ENCODE assay signal across 26 cellular contexts in genomic region chr17:75414488-75414887, GRCh38. TPM values are rescaled to one million over a fixed set of nuclear protein-coding genes. Genes with fewer than 3 reads are reported as not detected.
A peak's percentile ranks its signal among the peaks of the same experiment; 100 is the strongest.
DNase-seq lines count a peak whose midpoint lies in the region; ATAC-seq and TF ChIP-seq lines count a peak whose summit lies in the region.
"Had no signal": no experiment of that assay in that cellular context is flagged by ENCODE, and none has a peak within 500 bp of the region (broad histone marks: within the 10 kb centered on the region; RNA-seq: fewer than 3 reads in every experiment).

No MANE protein-coding gene starts in this region.

- intact Hi-C loops in dendritic cell treated with granulocyte-macrophage colony-stimulating factor and Interleukin-4, amounts not matched to agents 40 ng/mL and 50 ng/mL, for 4 days (cut with micrococcal nuclease) = loop anchor here (5.0 kb wide), 1 partner anchor 142 kb away; the partner anchor contains the start of gene MIF4GD
- intact Hi-C loops in left lung (cut with DNase I) = no loop called here

- H3K4me1 ChIP-seq in left lung = peaks cover 0 to 10% of the 10 kb centered on the region in 2 donors
- H3K4me1 ChIP-seq: BE2C had no signal

- peaks cover 27% of the 10 kb centered on the region for H3K4me1 Mint-ChIP-seq in activated T-cell treated with anti-CD3 and anti-CD28 coated beads, Interleukin-2, amount 50 U/mL, for 72 hours (ENCODE audit: low read depth)
- peaks cover 15% of the 10 kb centered on the region for H3K4me1 Mint-ChIP-seq in activated T-cell treated with anti-CD3 and anti-CD28 coated beads, Interleukin-2, amount 50 U/mL, for 4 hours (ENCODE audit: low read depth)
- H3K4me1 Mint-ChIP-seq in activated T-helper 17 cell treated with anti-CD3 and anti-CD28 coated beads, Interleukin-2, amount 50 U/mL, for 72 hours = peaks cover 9% of the 10 kb centered on the region
- peaks cover 64% of the 10 kb centered on the region for H3K4me1 Mint-ChIP-seq in dendritic cell treated with granulocyte-macrophage colony-stimulating factor and Interleukin-4, amounts not matched to agents 40 ng/mL and 50 ng/mL, for 4 days (ENCODE audit: low read depth)
- peaks cover 40% of the 10 kb centered on the region for H3K4me1 Mint-ChIP-seq in stimulated activated memory B cell treated with anti-CD40 and anti-IgM and Interleukin-4, amounts not matched to agents 10 μg/mL and 1 μg/mL and 100 μg/mL, for 72 hours
- peaks cover 21 to 27% of the 10 kb centered on the region in 2 donors for H3K4me1 Mint-ChIP-seq in immature natural killer cell

- no peaks in the 10 kb centered on the region for H3K27me3 ChIP-seq in left lung
- H3K27me3 ChIP-seq: BLaER1 had no signal

- H3K36me3 ChIP-seq in left lung = no peaks in the 10 kb centered on the region
- H3K36me3 ChIP-seq: BE2C, BLaER1 had no signal

- H3K27me3 Mint-ChIP-seq in activated T-cell treated with anti-CD3 and anti-CD28 coated beads, Interleukin-2, amount 50 U/mL, for 72 hours (ENCODE audit: low read depth) = peaks cover 12% of the 10 kb centered on the region
- H3K27me3 Mint-ChIP-seq in activated T-cell treated with anti-CD3 and anti-CD28 coated beads, Interleukin-2, amount 50 U/mL, for 4 hours (ENCODE audit: low read depth) = peaks cover 7% of the 10 kb centered on the region
- H3K27me3 Mint-ChIP-seq in activated T-helper 17 cell treated with anti-CD3 and anti-CD28 coated beads, Interleukin-2, amount 50 U/mL, for 72 hours = peaks cover 9% of the 10 kb centered on the region
- no peaks in the 10 kb centered on the region for H3K27me3 Mint-ChIP-seq in dendritic cell treated with granulocyte-macrophage colony-stimulating factor and Interleukin-4, amounts not matched to agents 40 ng/mL and 50 ng/mL, for 4 days
- H3K27me3 Mint-ChIP-seq in stimulated activated memory B cell treated with anti-CD40 and anti-IgM and Interleukin-4, amounts not matched to agents 10 μg/mL and 1 μg/mL and 100 μg/mL, for 72 hours = peaks cover 24% of the 10 kb centered on the region
- peaks cover 4 to 8% (median 8%) of the 10 kb centered on the region in 3 donors for H3K27me3 Mint-ChIP-seq in immature natural killer cell (ENCODE audit: low read depth in 3 of 3)

- H3K4me3 Mint-ChIP-seq in activated T-cell treated with anti-CD3 and anti-CD28 coated beads, Interleukin-2, amount 50 U/mL, for 72 hours = no peak overlapping the region
- H3K4me3 Mint-ChIP-seq in activated T-cell treated with anti-CD3 and anti-CD28 coated beads, Interleukin-2, amount 50 U/mL, for 4 hours = no peak overlapping the region
- no peak overlapping the region for H3K4me3 Mint-ChIP-seq in activated T-helper 17 cell treated with anti-CD3 and anti-CD28 coated beads, Interleukin-2, amount 50 U/mL, for 72 hours
- no peak overlapping the region for H3K4me3 Mint-ChIP-seq in dendritic cell treated with granulocyte-macrophage colony-stimulating factor and Interleukin-4, amounts not matched to agents 40 ng/mL and 50 ng/mL, for 4 days
- H3K4me3 Mint-ChIP-seq in stimulated activated memory B cell treated with anti-CD40 and anti-IgM and Interleukin-4, amounts not matched to agents 10 μg/mL and 1 μg/mL and 100 μg/mL, for 72 hours = no peak overlapping the region
- no peak overlapping the region for H3K4me3 Mint-ChIP-seq in immature natural killer cell
- H3K4me3 Mint-ChIP-seq: CD14-positive monocyte; CD4-positive, CD25-positive, alpha-beta regulatory T cell; CD8-positive, alpha-beta memory T cell had no signal

- H3K27ac Mint-ChIP-seq in activated T-cell treated with anti-CD3 and anti-CD28 coated beads, Interleukin-2, amount 50 U/mL, for 72 hours = peak overlapping the region; percentile 64
- H3K27ac Mint-ChIP-seq in activated T-helper 17 cell treated with anti-CD3 and anti-CD28 coated beads, Interleukin-2, amount 50 U/mL, for 72 hours = peak overlapping the region; percentile 56
- H3K27ac Mint-ChIP-seq in dendritic cell treated with granulocyte-macrophage colony-stimulating factor and Interleukin-4, amounts not matched to agents 40 ng/mL and 50 ng/mL, for 4 days = peak overlapping the region; percentile 59
- H3K27ac Mint-ChIP-seq in stimulated activated memory B cell treated with anti-CD40 and anti-IgM and Interleukin-4, amounts not matched to agents 10 μg/mL and 1 μg/mL and 100 μg/mL, for 72 hours = peak overlapping the region; percentile 60
- H3K27ac Mint-ChIP-seq in immature natural killer cell = no peak overlapping the region
- H3K27ac Mint-ChIP-seq: CD4-positive, CD25-positive, alpha-beta regulatory T cell had no signal

- no peaks in the 10 kb centered on the region for H3K9me3 ChIP-seq in left lung
- H3K9me3 ChIP-seq: BE2C, BLaER1 had no signal

- no peak overlapping the region for H3K4me3 ChIP-seq in left lung
- H3K4me3 ChIP-seq: BLaER1, GM12878 had no signal

- H3K9me3 Mint-ChIP-seq in activated T-cell treated with anti-CD3 and anti-CD28 coated beads, Interleukin-2, amount 50 U/mL, for 72 hours = no peaks in the 10 kb centered on the region
- no peaks in the 10 kb centered on the region for H3K9me3 Mint-ChIP-seq in activated T-cell treated with anti-CD3 and anti-CD28 coated beads, Interleukin-2, amount 50 U/mL, for 4 hours
- no peaks in the 10 kb centered on the region for H3K9me3 Mint-ChIP-seq in activated T-helper 17 cell treated with anti-CD3 and anti-CD28 coated beads, Interleukin-2, amount 50 U/mL, for 72 hours
- no peaks in the 10 kb centered on the region for H3K9me3 Mint-ChIP-seq in dendritic cell treated with granulocyte-macrophage colony-stimulating factor and Interleukin-4, amounts not matched to agents 40 ng/mL and 50 ng/mL, for 4 days
- H3K9me3 Mint-ChIP-seq in stimulated activated memory B cell treated with anti-CD40 and anti-IgM and Interleukin-4, amounts not matched to agents 10 μg/mL and 1 μg/mL and 100 μg/mL, for 72 hours = no peaks in the 10 kb centered on the region
- no peaks in the 10 kb centered on the region for H3K9me3 Mint-ChIP-seq in immature natural killer cell
- H3K9me3 Mint-ChIP-seq: CD14-positive monocyte; CD4-positive, CD25-positive, alpha-beta regulatory T cell; CD8-positive, alpha-beta memory T cell had no signal

- no peak for ATAC-seq in activated T-cell treated with anti-CD3 and anti-CD28 coated beads, Interleukin-2, amount 50 U/mL, for 72 hours (replicated peaks in 1 of 2)
- no peak for ATAC-seq in activated T-cell treated with anti-CD3 and anti-CD28 coated beads, Interleukin-2, amount 50 U/mL, for 4 hours
- ATAC-seq in activated T-helper 17 cell treated with anti-CD3 and anti-CD28 coated beads, Interleukin-2, amount 50 U/mL, for 72 hours (replicated peaks) = no peak
- ATAC-seq in stimulated activated memory B cell treated with anti-CD40 and anti-IgM and Interleukin-4, amounts not matched to agents 10 μg/mL and 1 μg/mL and 100 μg/mL, for 72 hours = no peak
- no peak for ATAC-seq in left lung
- ATAC-seq: GM12878 had no signal

- no peak for TF ChIP-seq CTCF in left lung (IDR thresholded peaks at IDR 0.05)

- no peak overlapping the region for H3K27ac ChIP-seq in left lung
- H3K27ac ChIP-seq: 22Rv1, BLaER1 had no signal

- H3K36me3 Mint-ChIP-seq in activated T-cell treated with anti-CD3 and anti-CD28 coated beads, Interleukin-2, amount 50 U/mL, for 72 hours (ENCODE audit: insufficient read depth in 2 of 2) = no peaks in the 10 kb centered on the region
- no peaks in the 10 kb centered on the region for H3K36me3 Mint-ChIP-seq in activated T-cell treated with anti-CD3 and anti-CD28 coated beads, Interleukin-2, amount 50 U/mL, for 4 hours (ENCODE audit: insufficient read depth)
- no peaks in the 10 kb centered on the region for H3K36me3 Mint-ChIP-seq in activated T-helper 17 cell treated with anti-CD3 and anti-CD28 coated beads, Interleukin-2, amount 50 U/mL, for 72 hours (ENCODE audit: low read depth)
- no peaks in the 10 kb centered on the region for H3K36me3 Mint-ChIP-seq in dendritic cell treated with granulocyte-macrophage colony-stimulating factor and Interleukin-4, amounts not matched to agents 40 ng/mL and 50 ng/mL, for 4 days (ENCODE audit: low read depth)
- no peaks in the 10 kb centered on the region for H3K36me3 Mint-ChIP-seq in stimulated activated memory B cell treated with anti-CD40 and anti-IgM and Interleukin-4, amounts not matched to agents 10 μg/mL and 1 μg/mL and 100 μg/mL, for 72 hours
- no peaks in the 10 kb centered on the region for H3K36me3 Mint-ChIP-seq in immature natural killer cell
- H3K36me3 Mint-ChIP-seq: CD14-positive monocyte; CD4-positive, alpha-beta memory T cell; CD4-positive, CD25-positive, alpha-beta regulatory T cell; CD8-positive, alpha-beta memory T cell had no signal

- DNase-seq in activated T-cell treated with anti-CD3 and anti-CD28 coated beads, Interleukin-2, amount 50 U/mL, for 72 hours = no peak
- DNase-seq in activated T-cell treated with anti-CD3 and anti-CD28 coated beads, Interleukin-2, amount 50 U/mL, for 4 hours = no peak
- DNase-seq in immature natural killer cell = no peak
- no peak for DNase-seq in NCI-H69 (lab: John Stamatoyannopoulos, UW)
- no peak for DNase-seq in left lung
- DNase-seq: ACHN; BE2C; C1 segment of cervical spinal cord; CD4-positive, alpha-beta memory T cell; CD4-positive, CD25-positive, alpha-beta regulatory T cell; CD8-positive, alpha-beta memory T cell; COR-L47; DMS 273 treated with DMSO at 0.1 percent for 48 hours; DMS153; DMS53; DMS79; DND-41; EL; GDM1 had no signal

RNA-seq across cellular contexts. Expression of gene GRB2, which starts 9.0 kb away (rescaled TPM):
- total RNA-seq in activated T-cell treated with anti-CD3 and anti-CD28 coated beads, Interleukin-2, amount 50 U/mL, for 72 hours = 100 to 1,000 TPM; 209 to 218 TPM
- total RNA-seq in activated T-cell treated with anti-CD3 and anti-CD28 coated beads, Interleukin-2, amount 50 U/mL, for 4 hours = 100 to 1,000 TPM; 186 to 210 (median 207) TPM
- 100 to 1,000 TPM; 141 to 163 TPM for total RNA-seq in activated T-helper 17 cell treated with anti-CD3 and anti-CD28 coated beads, Interleukin-2, amount 50 U/mL, for 72 hours
- polyA plus RNA-seq in immature natural killer cell = 100 to 1,000 TPM; 104 to 161 (median 135) TPM
- total RNA-seq in left lung = 100 to 1,000 TPM; 110 to 214 TPM

RNA-seq across cellular contexts. Expression of gene TMEM94, which starts 41.9 kb away (rescaled TPM):
- 10 to 100 TPM; 70.7 to 76.4 TPM for total RNA-seq in activated T-cell treated with anti-CD3 and anti-CD28 coated beads, Interleukin-2, amount 50 U/mL, for 72 hours
- 10 to 100 TPM; 44.0 to 49.6 (median 46.6) TPM for total RNA-seq in activated T-cell treated with anti-CD3 and anti-CD28 coated beads, Interleukin-2, amount 50 U/mL, for 4 hours
- 10 to 100 TPM; 76.5 to 79.8 TPM for total RNA-seq in activated T-helper 17 cell treated with anti-CD3 and anti-CD28 coated beads, Interleukin-2, amount 50 U/mL, for 72 hours
- polyA plus RNA-seq in immature natural killer cell = 10 to 100 TPM in 1 of 3 donors, 1 to 10 TPM in 2; 3.2 to 21.9 (median 9.3) TPM
- 10 to 100 TPM; 68.4 to 74.3 TPM for total RNA-seq in left lung

Comparison
In these comparisons a context has a peak if more than half of its experiments do, and no peak if none do; other contexts are left out.
1. H3K27ac Mint-ChIP-seq: peak in activated T-cell treated with anti-CD3 and anti-CD28 coated beads, Interleukin-2, amount 50 U/mL, for 72 hours (single experiment), activated T-helper 17 cell treated with anti-CD3 and anti-CD28 coated beads, Interleukin-2, amount 50 U/mL, for 72 hours (single experiment), dendritic cell treated with granulocyte-macrophage colony-stimulating factor and Interleukin-4, amounts not matched to agents 40 ng/mL and 50 ng/mL, for 4 days (single experiment) and stimulated activated memory B cell treated with anti-CD40 and anti-IgM and Interleukin-4, amounts not matched to agents 10 μg/mL and 1 μg/mL and 100 μg/mL, for 72 hours (single experiment); none in immature natural killer cell (0 of 6).